In genomic region chr4:77157859-77158486, GRCh38 we compare ENCODE assay signal across 1 cellular context.
TF ChIP-seq lines count a peak whose summit lies in the region.

No MANE protein-coding gene starts in this region.

TF ChIP-seq in K562, 482 proteins besides CTCF, POLR2A, EP300 and RAD21 (continued from another document and continues in another):
- TF ChIP-seq SIRT6 (IDR thresholded peaks at IDR 0.05; ENCODE audit: low read depth, low read length) = no peak
- peak; percentile 77; the same call in 1 of the 2 replicates for TF ChIP-seq ERF (CRISPR knock-in tag; IDR thresholded peaks at IDR 0.05)
- no peak for TF ChIP-seq BMI1 (IDR thresholded peaks at IDR 0.05; ENCODE audit: low read length)
- TF ChIP-seq ESRRA (IDR thresholded peaks at IDR 0.05; ENCODE audit: borderline replicate concordance, low read depth) = peak; percentile 45; the same call in 1 of the 2 replicates
- TF ChIP-seq KLF16 (IDR thresholded peaks at IDR 0.05) = peak; percentile 99
- no peak for TF ChIP-seq CREB3L1 (IDR thresholded peaks at IDR 0.05; ENCODE audit: borderline replicate concordance, low read depth)
- no peak for TF ChIP-seq ZNF175 (CRISPR knock-in tag; IDR thresholded peaks at IDR 0.05; ENCODE audit: low read depth)
- TF ChIP-seq MEF2A (IDR thresholded peaks at IDR 0.05; ENCODE audit: control insufficient read depth, low read depth, low read length) = no peak
- TF ChIP-seq IRF9 (tag; IDR thresholded peaks at IDR 0.05) = peak; percentile 80
- TF ChIP-seq ZNF277 (CRISPR knock-in tag; IDR thresholded peaks at IDR 0.05; ENCODE audit: borderline replicate concordance) = no peak
- no peak for TF ChIP-seq ZNF121 (CRISPR knock-in tag; conservative IDR thresholded peaks at IDR 0.05)
- TF ChIP-seq FIP1L1 (IDR thresholded peaks at IDR 0.05; ENCODE audit: low read depth, low read length, poor library complexity, severe bottlenecking) = peak; percentile 60
- TF ChIP-seq ZNF445 (CRISPR knock-in tag; IDR thresholded peaks at IDR 0.05; ENCODE audit: low read depth) = no peak
- no peak for TF ChIP-seq SMARCB1 (IDR thresholded peaks at IDR 0.05; ENCODE audit: insufficient read length, low read depth)
- TF ChIP-seq MNT (conservative IDR thresholded peaks at IDR 0.05) = peak; percentile 39 to 74; a peak in 3 of 4 replicates
- no peak for TF ChIP-seq BDP1 (IDR thresholded peaks at IDR 0.05; ENCODE audit: insufficient read depth, insufficient read length)
- no peak for TF ChIP-seq ETS1 (conservative IDR thresholded peaks at IDR 0.05; ENCODE audit: control insufficient read depth, low read depth, low read length)
- no peak for TF ChIP-seq PHF21A (IDR thresholded peaks at IDR 0.05; ENCODE audit: borderline replicate concordance, low read depth)
- peak; percentile 61; the same call in 1 of the 2 replicates for TF ChIP-seq SOX6 (IDR thresholded peaks at IDR 0.05)
- TF ChIP-seq TCFL5 (CRISPR knock-in tag; conservative IDR thresholded peaks at IDR 0.05) = no peak
- 0 out of 2 replicates have a peak, but pooled peaks have one; percentile 25 for TF ChIP-seq RB1 (IDR thresholded peaks at IDR 0.05; ENCODE audit: low read depth)
- TF ChIP-seq ZNF316 (IDR thresholded peaks at IDR 0.05) = no peak
- TF ChIP-seq ZC3H4 (CRISPR knock-in tag; IDR thresholded peaks at IDR 0.05; ENCODE audit: borderline replicate concordance) = no peak
- TF ChIP-seq POLR2H (tag; IDR thresholded peaks at IDR 0.05; ENCODE audit: low read depth) = peak; percentile 62
- TF ChIP-seq THAP7 (CRISPR knock-in tag; IDR thresholded peaks at IDR 0.05) = no peak
- no peak for TF ChIP-seq KDM2B (CRISPR knock-in tag; IDR thresholded peaks at IDR 0.05)
- TF ChIP-seq ZNF398 (CRISPR knock-in tag; IDR thresholded peaks at IDR 0.05) = no peak
- TF ChIP-seq GTF2B (IDR thresholded peaks at IDR 0.05; ENCODE audit: extremely low read depth, insufficient read length) = no peak
- TF ChIP-seq RFX5 (IDR thresholded peaks at IDR 0.05; ENCODE audit: low read depth, low read length) = no peak
- no peak for TF ChIP-seq SNAPC5 (CRISPR knock-in tag; IDR thresholded peaks at IDR 0.05)
- TF ChIP-seq LARP7 (IDR thresholded peaks at IDR 0.05) = no peak
- peak; percentile 42 for TF ChIP-seq HMGN3 (IDR thresholded peaks at IDR 0.05; ENCODE audit: borderline replicate concordance, extremely low read depth, insufficient read length, low read depth, low read length)
- no peak for TF ChIP-seq ZNF740 (CRISPR knock-in tag; IDR thresholded peaks at IDR 0.05)
- TF ChIP-seq ZNF740 (tag; IDR thresholded peaks at IDR 0.05) = no peak
- TF ChIP-seq AFF4 (CRISPR knock-in tag; IDR thresholded peaks at IDR 0.05) = peak; percentile 83; the same call in 1 of the 2 replicates
- TF ChIP-seq L3MBTL2 (IDR thresholded peaks at IDR 0.05) = no peak
- no peak for TF ChIP-seq IFI16 (CRISPR knock-in tag; IDR thresholded peaks at IDR 0.05)
- peak in 1 of 2 experiments; percentile 36; a peak in 2 of 4 replicates for TF ChIP-seq NRF1 (conservative IDR thresholded peaks at IDR 0.05 in 1 of 2, IDR thresholded peaks at IDR 0.05 in 1 of 2)
- peak; percentile 88 for TF ChIP-seq GABPB1 (CRISPR knock-in tag; IDR thresholded peaks at IDR 0.05)
- no peak for TF ChIP-seq DLX4 (CRISPR knock-in tag; IDR thresholded peaks at IDR 0.05)
- no peak for TF ChIP-seq SMARCC2 (IDR thresholded peaks at IDR 0.05; ENCODE audit: low read depth)
- TF ChIP-seq FOXM1 (IDR thresholded peaks at IDR 0.05; ENCODE audit: low read depth) = no peak
- TF ChIP-seq FOXM1 (CRISPR knock-in tag; IDR thresholded peaks at IDR 0.05; ENCODE audit: low read depth) = no peak
- TF ChIP-seq PCBP1 (IDR thresholded peaks at IDR 0.05; ENCODE audit: low read depth, low read length, poor library complexity, severe bottlenecking) = peak; percentile 85
- TF ChIP-seq CBFB (CRISPR knock-in tag; IDR thresholded peaks at IDR 0.05) = no peak
- TF ChIP-seq ZBTB12 (CRISPR knock-in tag; IDR thresholded peaks at IDR 0.05) = no peak
- TF ChIP-seq ZNF239 (CRISPR knock-in tag; IDR thresholded peaks at IDR 0.05) = no peak
- TF ChIP-seq ZBED1 (IDR thresholded peaks at IDR 0.05) = no peak
- no peak for TF ChIP-seq TCF3 (CRISPR knock-in tag; IDR thresholded peaks at IDR 0.05)
- TF ChIP-seq CREB1 (IDR thresholded peaks at IDR 0.05) = no peak
- TF ChIP-seq CREB1 (CRISPR knock-in tag; IDR thresholded peaks at IDR 0.05) = 0 out of 2 replicates have a peak, but pooled peaks have one; percentile 16
- no peak for TF ChIP-seq GABPB2 (CRISPR knock-in tag; conservative IDR thresholded peaks at IDR 0.05)
